9 cellular contexts compared by ENCODE assay signal in the genomic region with DNA sequence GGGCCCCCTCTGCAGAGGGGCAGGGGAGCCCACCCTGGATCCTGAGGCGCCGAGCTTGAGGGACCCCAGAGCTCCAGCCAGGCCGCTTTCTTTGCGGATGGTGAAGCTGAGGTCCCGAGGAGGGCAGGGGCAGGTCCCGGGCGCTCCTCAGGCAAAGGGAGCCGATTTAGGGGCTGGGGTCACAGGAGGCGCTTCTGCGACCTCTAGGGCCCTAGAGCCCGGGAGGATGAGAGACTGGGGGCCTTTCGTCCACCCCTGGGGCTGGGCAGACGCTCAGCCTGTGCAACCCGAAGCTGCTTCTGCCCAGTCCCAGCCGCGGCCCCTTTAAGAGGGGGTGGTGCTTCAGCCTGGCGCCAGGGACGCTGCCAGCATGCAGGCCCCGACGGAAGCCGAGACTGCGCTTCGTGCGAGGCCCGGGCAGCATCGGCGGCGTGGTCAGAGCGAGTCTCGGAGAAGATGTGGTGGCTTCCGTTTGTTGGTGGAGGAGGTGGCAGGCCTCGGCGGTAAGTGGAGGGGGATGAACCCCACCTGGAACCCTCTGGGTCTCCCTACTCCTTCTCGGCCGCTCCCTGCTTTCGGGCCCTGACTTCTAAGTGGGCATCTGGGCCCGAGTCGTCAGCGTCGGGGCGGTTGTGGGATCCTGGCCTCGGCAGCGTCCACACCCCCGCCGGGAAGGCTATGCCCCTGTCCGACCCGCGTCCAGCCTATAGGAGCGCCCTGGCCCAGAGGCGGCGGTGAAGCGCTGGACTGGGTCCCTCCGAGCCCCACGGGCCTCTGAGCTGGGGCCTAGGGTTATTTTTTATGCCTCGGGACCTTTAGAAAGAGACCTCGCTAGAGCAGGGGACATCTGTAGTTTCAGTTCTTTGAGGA. TPM values are rescaled to one million over a fixed set of nuclear protein-coding genes. Genes with fewer than 3 reads are reported as not detected.
A peak's percentile ranks its signal among the peaks of the same experiment; 100 is the strongest.
DNase-seq lines count a peak whose midpoint lies in the region; ATAC-seq lines count a peak whose summit lies in the region.
"Not testable (repeated sequence)": the region's sequence is repeated elsewhere in the genome, so short reads cannot be mapped to it uniquely, and the experiment has no call there.
"Had no signal": no experiment of that assay in that cellular context is flagged by ENCODE, and none has a peak within 500 bp of the region (broad histone marks: within the 10 kb centered on the region; RNA-seq: fewer than 3 reads in every experiment).

No MANE protein-coding gene starts in this region.

- H3K9me3 ChIP-seq in NT2/D1 (ENCODE audit: insufficient read depth, low read length); esophagus (ENCODE audit: control insufficient read depth in 2 of 2, insufficient read depth in 1 of 2, low read depth in 1 of 2, low read length in 1 of 2): not testable (repeated sequence)

- not testable (repeated sequence) for H3K9me3 Mint-ChIP-seq in activated T-cell treated with anti-CD3 and anti-CD28 coated beads, Interleukin-2, amount 50 U/mL, for 4 hours; memory B cell

- ATAC-seq in GM21528 (IDR thresholded peaks at IDR 0.05; ENCODE audit: low FRiP score, unreplicated experiment) = peak; percentile 49
- ATAC-seq in HG03378 (IDR thresholded peaks at IDR 0.05; ENCODE audit: unreplicated experiment) = peak; percentile 59
- ATAC-seq in activated T-cell treated with anti-CD3 and anti-CD28 coated beads, Interleukin-2, amount 50 U/mL, for 4 hours = peak; percentile 84 to 89
- ATAC-seq in memory B cell (ENCODE audit: low read depth) = peak; percentile 82

- peaks cover 18% of the 10 kb centered on the region for H3K27me3 ChIP-seq in NT2/D1 (ENCODE audit: insufficient read depth, insufficient read length)
- H3K27me3 ChIP-seq in esophagus (ENCODE audit: control insufficient read depth in 1 of 2, insufficient read depth in 2 of 2, low read length in 2 of 2) = not testable (repeated sequence)

- peaks cover 10% of the 10 kb centered on the region for H3K4me1 Mint-ChIP-seq in activated T-cell treated with anti-CD3 and anti-CD28 coated beads, Interleukin-2, amount 50 U/mL, for 4 hours (ENCODE audit: low read depth)
- peaks cover 19% of the 10 kb centered on the region for H3K4me1 Mint-ChIP-seq in memory B cell

- H3K4me3 ChIP-seq in NT2/D1 (ENCODE audit: insufficient read length, low read depth) (peak overlapping the region; percentile 50), esophagus (ENCODE audit: low read depth in 1 of 2, low read length in 2 of 2) (peak overlapping the region; percentile 51 to 62)

- peak; percentile 45 for DNase-seq in DMS 273 (lab: John Stamatoyannopoulos, UW; ENCODE audit: unreplicated experiment)
- not testable (repeated sequence) for DNase-seq in NT2/D1 (ENCODE audit: low read depth, low spot score); activated T-cell treated with anti-CD3 and anti-CD28 coated beads, Interleukin-2, amount 50 U/mL, for 4 hours
- DNase-seq in memory B cell (ENCODE audit: low spot score in 2 of 2) = peak; percentile 5 to 37
- peak in 14 of 49 donors; percentile 10 to 50 (median 29) for DNase-seq in substantia nigra (lab: John Stamatoyannopoulos, UW)

- H3K36me3 ChIP-seq in NT2/D1 (ENCODE audit: insufficient read depth, insufficient read length, low read length); esophagus (ENCODE audit: control insufficient read depth in 2 of 2, insufficient read depth in 2 of 2, low read length in 1 of 2): not testable (repeated sequence)

- peak overlapping the region; percentile 62 for H3K4me3 Mint-ChIP-seq in activated T-cell treated with anti-CD3 and anti-CD28 coated beads, Interleukin-2, amount 50 U/mL, for 4 hours
- H3K4me3 Mint-ChIP-seq in memory B cell = peak overlapping the region; percentile 88

- H3K4me1 ChIP-seq in NT2/D1 (ENCODE audit: insufficient read depth, insufficient read length); esophagus (ENCODE audit: control insufficient read depth in 2 of 2, insufficient read depth in 2 of 2, low read length in 1 of 2): not testable (repeated sequence)

- H3K36me3 Mint-ChIP-seq in activated T-cell treated with anti-CD3 and anti-CD28 coated beads, Interleukin-2, amount 50 U/mL, for 4 hours (ENCODE audit: insufficient read depth); memory B cell: not testable (repeated sequence)

- H3K27ac Mint-ChIP-seq in memory B cell = peak overlapping the region; percentile 84

- H3K27me3 Mint-ChIP-seq in activated T-cell treated with anti-CD3 and anti-CD28 coated beads, Interleukin-2, amount 50 U/mL, for 4 hours (ENCODE audit: low read depth) = peaks cover 13% of the 10 kb centered on the region
- H3K27me3 Mint-ChIP-seq in memory B cell = not testable (repeated sequence)

- peak overlapping the region in 1 of 2 donors; percentile 55 for H3K27ac ChIP-seq in esophagus (ENCODE audit: low read depth in 2 of 2, low read length in 1 of 2)
- peak overlapping the region; percentile 61 for H3K27ac ChIP-seq in substantia nigra (ENCODE audit: low read depth, low read length, poor library complexity, severe bottlenecking)

- WGBS in esophagus, 2 donors = 25 to 27% methylated on average over 34 to 38 of the region's 56 CpGs

- H3K9ac ChIP-seq in NT2/D1 (ENCODE audit: insufficient read length, low read depth) = peak overlapping the region; percentile 70

RNA-seq across cellular contexts. Expression of gene GAB4, which starts 29.1 kb away (rescaled TPM):
- total RNA-seq in activated T-cell treated with anti-CD3 and anti-CD28 coated beads, Interleukin-2, amount 50 U/mL, for 4 hours = not detected
- polyA plus RNA-seq in esophagus = not detected
- total RNA-seq: mesothelial cell of epicardium had no signal

RNA-seq across cellular contexts. Expression of gene IL17RA, which starts 47.7 kb away (rescaled TPM):
- total RNA-seq in activated T-cell treated with anti-CD3 and anti-CD28 coated beads, Interleukin-2, amount 50 U/mL, for 4 hours = 10 to 100 TPM; 14.1 to 19.6 (median 16.6) TPM
- polyA plus RNA-seq in esophagus = 1 to 10 TPM; 3.8 TPM
